In genomic region chr10:77828376-77828775, GRCh38 we compare ENCODE assay signal across 18 cellular contexts.
DNase-seq lines count a peak whose midpoint lies in the region; ATAC-seq, FAIRE-seq and TF ChIP-seq lines count a peak whose summit lies in the region.
"Had no signal": no experiment of that assay in that cellular context is flagged by ENCODE, and none has a peak within 500 bp of the region (broad histone marks: within the 10 kb centered on the region; RNA-seq: fewer than 3 reads in every experiment).

No MANE protein-coding gene starts in this region.

- peaks cover 16 to 76% of the 10 kb centered on the region in 2 experiments for H3K36me3 ChIP-seq in HEK293 (ENCODE audit: control insufficient read depth in 2 of 2, insufficient read depth in 1 of 2, low read length in 2 of 2)
- peaks cover 9 to 31% (median 22%) of the 10 kb centered on the region in 4 experiments; a peak in 6 of 8 replicates for H3K36me3 ChIP-seq in H1 (ENCODE audit: control insufficient read depth in 2 of 4, insufficient read depth in 4 of 4, low read length in 3 of 4)
- peaks cover 0 to 18% (median 6%) of the 10 kb centered on the region in 4 donors for H3K36me3 ChIP-seq in right lobe of liver

- H3K27me3 Mint-ChIP-seq in activated naive CD8-positive, alpha-beta T cell treated with anti-CD3 and anti-CD28 coated beads, Interleukin-2, amount 50 U/mL, for 24 hours = no peaks in the 10 kb centered on the region
- H3K27me3 Mint-ChIP-seq: B cell had no signal

- H3K27me3 ChIP-seq in H1 (replicated peaks in 1 of 4; ENCODE audit: control insufficient read depth in 3 of 4, extremely low read depth in 1 of 4, insufficient read depth in 3 of 4, low read length in 3 of 4) = no peaks in the 10 kb centered on the region
- no peaks in the 10 kb centered on the region for H3K27me3 ChIP-seq in right lobe of liver
- H3K27me3 ChIP-seq: BLaER1 treated with 17β-estradiol and CSF1 and Interleukin-3, amounts not matched to agents 10 nM and 100 nM had no signal

- no peak overlapping the region for H2AFZ ChIP-seq in H1 (ENCODE audit: low read length)
- H2AFZ ChIP-seq: GM23248 had no signal

- H3K18ac ChIP-seq in H1 (ENCODE audit: extremely low read depth, low read length) = no peak overlapping the region

- H3K27ac ChIP-seq in HEK293 (ENCODE audit: extremely low read depth, low read depth, low read length) = no peak overlapping the region
- no peak overlapping the region for H3K27ac ChIP-seq in H1 (ENCODE audit: low read depth, low read length)
- H3K27ac ChIP-seq in right lobe of liver = no peak overlapping the region
- H3K27ac ChIP-seq: BLaER1 treated with 17β-estradiol and CSF1 and Interleukin-3, amounts not matched to agents 10 nM and 100 nM; GM23248 had no signal

- no peaks in the 10 kb centered on the region for H3K79me2 ChIP-seq in H1 (ENCODE audit: control insufficient read depth in 1 of 2, insufficient read depth in 2 of 2, low read length in 2 of 2)

- ATAC-seq in right lobe of liver = peak in 3 of 4 donors; percentile 36 to 67 (median 46)
- ATAC-seq in GM21390 (IDR thresholded peaks at IDR 0.05; ENCODE audit: unreplicated experiment) = no peak
- ATAC-seq in activated naive CD8-positive, alpha-beta T cell treated with anti-CD3 and anti-CD28 coated beads, Interleukin-2, amount 50 U/mL, for 24 hours = no peak
- ATAC-seq in HG03280 (IDR thresholded peaks at IDR 0.05; ENCODE audit: unreplicated experiment) = no peak
- ATAC-seq: CD8-positive, alpha-beta T cell; HCT116 had no signal

- H3K27ac Mint-ChIP-seq in activated naive CD8-positive, alpha-beta T cell treated with anti-CD3 and anti-CD28 coated beads, Interleukin-2, amount 50 U/mL, for 24 hours = no peak overlapping the region
- H3K27ac Mint-ChIP-seq: B cell; CD8-positive, alpha-beta T cell had no signal

- intact Hi-C loops in right lobe of liver (cut with DNase I) = no loop called here

- no peak overlapping the region for H2BK12ac ChIP-seq in H1 (ENCODE audit: low read depth, low read length)

- DNase-seq in H1 (ENCODE audit: low read depth in 1 of 2, low spot score in 2 of 2) (no peak), right lobe of liver (no peak), iPS-NIHi7 (ENCODE audit: extremely low spot score) (no peak)
- no peak for DNase-seq in activated naive CD8-positive, alpha-beta T cell treated with anti-CD3 and anti-CD28 coated beads, Interleukin-2, amount 50 U/mL, for 24 hours
- DNase-seq: Calu3; CD8-positive, alpha-beta T cell; DMS79 treated with DMSO at 0.1 percent for 48 hours; GF-D8; GM23248; H7; KG1 had no signal

- peaks cover 5% of the 10 kb centered on the region for H3K4me1 Mint-ChIP-seq in activated naive CD8-positive, alpha-beta T cell treated with anti-CD3 and anti-CD28 coated beads, Interleukin-2, amount 50 U/mL, for 24 hours
- H3K4me1 Mint-ChIP-seq: B cell had no signal

- no peak overlapping the region for H2BK15ac ChIP-seq in H1 (ENCODE audit: low read length)

- no peak overlapping the region; the same call in 1 of the 2 replicates for H2BK5ac ChIP-seq in H1 (ENCODE audit: low read depth, low read length)

- H3K4ac ChIP-seq in H1 (replicated peaks; ENCODE audit: insufficient read length, low read depth, low read length) = no peak overlapping the region

- H3K4me1 ChIP-seq in HEK293 (ENCODE audit: control insufficient read depth, insufficient read depth, low read length) = no peaks in the 10 kb centered on the region
- H3K4me1 ChIP-seq in H1 (replicated peaks in 1 of 4; ENCODE audit: control insufficient read depth in 3 of 4, insufficient read depth in 4 of 4, low read length in 3 of 4) = no peaks in the 10 kb centered on the region
- H3K4me1 ChIP-seq in right lobe of liver = no peaks in the 10 kb centered on the region
- H3K4me1 ChIP-seq: BLaER1 treated with 17β-estradiol and CSF1 and Interleukin-3, amounts not matched to agents 10 nM and 100 nM had no signal

- H4K5ac ChIP-seq in H1 (ENCODE audit: insufficient read length, low read depth, low read length) = no peak overlapping the region

- no peak for TF ChIP-seq POLR2A in H1 (IDR thresholded peaks at IDR 0.05; ENCODE audit: control extremely low read depth in 1 of 2, low read depth in 2 of 2, low read length in 2 of 2)
- TF ChIP-seq POLR2A in right lobe of liver (IDR thresholded peaks at IDR 0.05) = no peak

- H3K36me3 Mint-ChIP-seq in activated naive CD8-positive, alpha-beta T cell treated with anti-CD3 and anti-CD28 coated beads, Interleukin-2, amount 50 U/mL, for 24 hours (ENCODE audit: low read depth) = no peaks in the 10 kb centered on the region
- H3K36me3 Mint-ChIP-seq: CD8-positive, alpha-beta T cell had no signal

- no peak overlapping the region for H2BK20ac ChIP-seq in H1 (ENCODE audit: low read length)

- no peak overlapping the region for H3K4me3 ChIP-seq in HEK293 (ENCODE audit: low read depth, low read length)
- H3K4me3 ChIP-seq in H1 (ENCODE audit: extremely low read depth in 1 of 4, insufficient read depth in 2 of 4, low read depth in 3 of 4, low read length in 4 of 4) = no peak overlapping the region
- H3K4me3 ChIP-seq in right lobe of liver = no peak overlapping the region
- H3K4me3 ChIP-seq: BLaER1 treated with 17β-estradiol and CSF1 and Interleukin-3, amounts not matched to agents 10 nM and 100 nM; GM23248 had no signal

- TF ChIP-seq CTCF in HEK293 (tag by site-specific recombination; IDR thresholded peaks at IDR 0.05) (no peak), H1 (IDR thresholded peaks at IDR 0.05; ENCODE audit: control extremely low read depth in 1 of 3, insufficient read depth in 1 of 3, low read depth in 1 of 3, low read length in 3 of 3) (no peak), right lobe of liver (IDR thresholded peaks at IDR 0.05) (no peak)

- POLR2A ChIA-PET in HEK293 (lab: Yijun Ruan, JAX) (no interaction called here), H1 (lab: Charles Lee; ENCODE audit: partially characterized antibody) (no interaction called here)

- H3K23me2 ChIP-seq in H1 (ENCODE audit: low read depth, low read length) = no peaks in the 10 kb centered on the region; the same call in 1 of the 2 replicates

- CTCF ChIA-PET in HEK293 (lab: Yijun Ruan, JAX) (no interaction called here), H1 (lab: Charles Lee; ENCODE audit: partially characterized antibody) (no interaction called here)

- no peak overlapping the region for H3K14ac ChIP-seq in H1 (ENCODE audit: insufficient read length)

- no peak overlapping the region for H3K4me3 Mint-ChIP-seq in activated naive CD8-positive, alpha-beta T cell treated with anti-CD3 and anti-CD28 coated beads, Interleukin-2, amount 50 U/mL, for 24 hours
- H3K4me3 Mint-ChIP-seq: B cell; CD8-positive, alpha-beta T cell had no signal

- TF ChIP-seq RAD21 in Ishikawa (IDR thresholded peaks at IDR 0.05; ENCODE audit: low read depth) (no peak), H1 (IDR thresholded peaks at IDR 0.05 in 1 of 2, conservative IDR thresholded peaks at IDR 0.05 in 1 of 2; ENCODE audit: low read depth in 2 of 2, low read length in 2 of 2) (no peak)

- H2AK5ac ChIP-seq in H1 (ENCODE audit: low read depth, low read length) = no peak overlapping the region

- no peak overlapping the region for H4K91ac ChIP-seq in H1 (replicated peaks; ENCODE audit: insufficient read length, low read length)

- no peaks in the 10 kb centered on the region for H3K9me3 ChIP-seq in HEK293 (ENCODE audit: control insufficient read depth, insufficient read depth, low read depth, low read length)
- no peaks in the 10 kb centered on the region for H3K9me3 ChIP-seq in H1 (ENCODE audit: insufficient read depth in 2 of 2, low read depth in 1 of 2, low read length in 1 of 2)
- H3K9me3 ChIP-seq in right lobe of liver = no peaks in the 10 kb centered on the region
- H3K9me3 ChIP-seq: BLaER1 treated with 17β-estradiol and CSF1 and Interleukin-3, amounts not matched to agents 10 nM and 100 nM had no signal

- no peaks in the 10 kb centered on the region for H3K9me3 Mint-ChIP-seq in activated naive CD8-positive, alpha-beta T cell treated with anti-CD3 and anti-CD28 coated beads, Interleukin-2, amount 50 U/mL, for 24 hours
- H3K9me3 Mint-ChIP-seq: CD8-positive, alpha-beta T cell had no signal

- H3K56ac ChIP-seq in H1 (replicated peaks; ENCODE audit: insufficient read length, low read depth, low read length) = no peak overlapping the region

- H4K8ac ChIP-seq in H1 (ENCODE audit: extremely low read depth, insufficient read depth, low read length) = no peak overlapping the region

- TF ChIP-seq EP300 in Ishikawa (IDR thresholded peaks at IDR 0.05; ENCODE audit: borderline replicate concordance) (no peak), H1 (IDR thresholded peaks at IDR 0.05; ENCODE audit: borderline replicate concordance in 1 of 2, low read depth in 2 of 2, low read length in 2 of 2) (no peak)

- H3K23ac ChIP-seq in H1 (ENCODE audit: insufficient read length) = no peak overlapping the region

- H3K9ac ChIP-seq in H1 (replicated peaks in 1 of 4; ENCODE audit: extremely low read depth in 1 of 4, low read depth in 3 of 4, low read length in 3 of 4) = no peak overlapping the region
- H3K9ac ChIP-seq: BLaER1 treated with 17β-estradiol and CSF1 and Interleukin-3, amounts not matched to agents 10 nM and 100 nM; GM23248 had no signal

- no peaks in the 10 kb centered on the region; the same call in 1 of the 2 replicates for H3K79me1 ChIP-seq in H1 (ENCODE audit: low read depth, low read length)

- peaks cover 0 to 2% of the 10 kb centered on the region in 2 experiments for H4K20me1 ChIP-seq in H1 (replicated peaks in 1 of 2; ENCODE audit: control insufficient read depth in 1 of 2, insufficient read depth in 2 of 2, low read length in 2 of 2)

- WGBS in H1 (ENCODE audit: extremely low coverage in 1 of 2, insufficient coverage in 1 of 2, insufficient read length in 1 of 2, insufficient replicate concordance in 2 of 2, low coverage in 1 of 2, low lambda C conversion rate in 2 of 2, missing lambda C conversion rate in 1 of 2), 2 experiments = 87% methylated on average over 6 of the region's 6 CpGs; no CpG with 5 or more reads in 1 of the 2 experiments
- WGBS in right lobe of liver (ENCODE audit: insufficient coverage, low coverage, low lambda C conversion rate, missing lambda C conversion rate) = 80% methylated on average over 6 of the region's 6 CpGs

- FAIRE-seq in H1 (lab: Jason Lieb, UNC) = no peak

- no peak overlapping the region for H3K4me2 ChIP-seq in H1 (ENCODE audit: insufficient read depth in 1 of 2, low read depth in 2 of 2, low read length in 2 of 2)
- H3K4me2 ChIP-seq: BLaER1 treated with 17β-estradiol and CSF1 and Interleukin-3, amounts not matched to agents 10 nM and 100 nM had no signal

- H2BK120ac ChIP-seq in H1 (replicated peaks; ENCODE audit: low read depth, low read length) = no peak overlapping the region

TF ChIP-seq in HEK293, 187 proteins besides CTCF, POLR2A, EP300 and RAD21 (continues in another document):
- TF ChIP-seq GLI2 (tag by site-specific recombination; IDR thresholded peaks at IDR 0.05; ENCODE audit: borderline replicate concordance, low read depth) = no peak

TF ChIP-seq in Ishikawa, 13 proteins besides CTCF, POLR2A, EP300 and RAD21:
- TF ChIP-seq TAF1 (IDR thresholded peaks at IDR 0.05; ENCODE audit: low read depth) (no peak), CEBPB (IDR thresholded peaks at IDR 0.05) (peak; percentile 86), FOXM1 (IDR thresholded peaks at IDR 0.05; ENCODE audit: borderline replicate concordance, low read depth) (no peak)

TF ChIP-seq in H1, 55 proteins besides CTCF, POLR2A, EP300 and RAD21:
- no peak for TF ChIP-seq SUZ12 (IDR thresholded peaks at IDR 0.05; ENCODE audit: low read length)
- TF ChIP-seq CEBPB (IDR thresholded peaks at IDR 0.05; ENCODE audit: low read depth, low read length) = peak; percentile 45; the same call in 1 of the 2 replicates

Comparison
In these comparisons a context has a peak if more than half of its experiments do, and no peak if none do; other contexts are left out.
1. ATAC-seq: peak in right lobe of liver (3 of 4); none in GM21390 (single experiment), activated naive CD8-positive, alpha-beta T cell treated with anti-CD3 and anti-CD28 coated beads, Interleukin-2, amount 50 U/mL, for 24 hours (single experiment) and HG03280 (single experiment).